ENCODE assay signal across 12 cellular contexts in genomic region chr14:77007339-77007974, GRCh38. TPM values are rescaled to one million over a fixed set of nuclear protein-coding genes. Genes with fewer than 3 reads are reported as not detected.
DNase-seq lines count a peak whose midpoint lies in the region; ATAC-seq and TF ChIP-seq lines count a peak whose summit lies in the region.
"Had no signal": no experiment of that assay in that cellular context is flagged by ENCODE, and none has a peak within 500 bp of the region (broad histone marks: within the 10 kb centered on the region; RNA-seq: fewer than 3 reads in every experiment).

No MANE protein-coding gene starts in this region.

- ATAC-seq in GM23338 = no peak
- peak in 2 of 4 donors; percentile 3 to 18 for ATAC-seq in right lobe of liver
- ATAC-seq in GM21717 (IDR thresholded peaks at IDR 0.05; ENCODE audit: unreplicated experiment) = no peak
- ATAC-seq: naive thymus-derived CD4-positive, alpha-beta T cell had no signal

- no peaks in the 10 kb centered on the region for H4K20me1 ChIP-seq in GM23338 (replicated peaks; ENCODE audit: insufficient read depth)

- H3K4me1 ChIP-seq in GM23338 (ENCODE audit: insufficient read depth) = peaks cover 46% of the 10 kb centered on the region
- peaks cover 0 to 73% (median 29%) of the 10 kb centered on the region in 4 donors for H3K4me1 ChIP-seq in right lobe of liver
- peaks cover 0 to 29% (median 13%) of the 10 kb centered on the region in 6 donors for H3K4me1 ChIP-seq in spleen
- peaks cover 13 to 14% of the 10 kb centered on the region in 2 donors for H3K4me1 ChIP-seq in adrenal gland (replicated peaks in 1 of 2)

- no peak for TF ChIP-seq POLR2A in right lobe of liver (IDR thresholded peaks at IDR 0.05)
- no peak for TF ChIP-seq POLR2A in spleen (IDR thresholded peaks at IDR 0.05)
- no peak for TF ChIP-seq POLR2A in adrenal gland (IDR thresholded peaks at IDR 0.05)

- H3F3A ChIP-seq in GM23338 (replicated peaks; ENCODE audit: low read depth) = 0 out of 2 replicates have a peak, but pooled peaks cover 7% of the 10 kb centered on the region

- H3K27ac ChIP-seq in GM23338 (ENCODE audit: low read depth) = no peak overlapping the region
- peak overlapping the region; percentile 57 for H3K27ac ChIP-seq in angular gyrus (ENCODE audit: low read depth, low read length)
- peak overlapping the region in 2 of 3 donors; percentile 87 to 95 for H3K27ac ChIP-seq in right lobe of liver
- H3K27ac ChIP-seq in temporal lobe (ENCODE audit: low read depth, low read length) = peak overlapping the region; percentile 4
- peak overlapping the region in 1 of 8 donors; percentile 43 for H3K27ac ChIP-seq in spleen
- H3K27ac ChIP-seq in adrenal gland = peak overlapping the region in 2 of 5 donors; percentile 27 to 59

- H3K9me3 ChIP-seq in right lobe of liver (no peaks in the 10 kb centered on the region), spleen (no peaks in the 10 kb centered on the region), adrenal gland (replicated peaks in 1 of 3) (no peaks in the 10 kb centered on the region)

- no peaks in the 10 kb centered on the region for H3K79me2 ChIP-seq in GM23338 (replicated peaks; ENCODE audit: insufficient read depth)

- H3K4me3 Mint-ChIP-seq in GM23338 = no peak overlapping the region
- H3K4me3 Mint-ChIP-seq: naive thymus-derived CD4-positive, alpha-beta T cell had no signal

- no peak for DNase-seq in GM23338 (ENCODE audit: low spot score)
- DNase-seq in right lobe of liver = peak in 2 of 3 donors; percentile 59 to 60
- DNase-seq in spleen = no peak
- no peak for DNase-seq in adrenal gland
- DNase-seq in SW480 (ENCODE audit: low spot score) = no peak
- DNase-seq: CD4-positive, CD25-positive, alpha-beta regulatory T cell; naive thymus-derived CD4-positive, alpha-beta T cell; SHP77 treated with DMSO at 0.1 percent for 48 hours; stimulated activated CD4-positive, alpha-beta T cell treated with anti-CD3 and anti-CD28 coated beads, Interleukin-12 subunit alpha, Interleukin-12 subunit beta, amount 100 ng/mL, for 4 hours had no signal

- no peak overlapping the region for H3K27ac Mint-ChIP-seq in GM23338
- H3K27ac Mint-ChIP-seq: naive thymus-derived CD4-positive, alpha-beta T cell had no signal

- peaks cover 11% of the 10 kb centered on the region for H3K27me3 Mint-ChIP-seq in GM23338 (ENCODE audit: insufficient read depth, low read depth, poor library complexity)

- H3K27me3 ChIP-seq in GM23338 (ENCODE audit: insufficient read depth) (no peaks in the 10 kb centered on the region), right lobe of liver (no peaks in the 10 kb centered on the region), spleen (replicated peaks in 1 of 7) (no peaks in the 10 kb centered on the region), adrenal gland (no peaks in the 10 kb centered on the region)

- H3K4me1 Mint-ChIP-seq in GM23338 = peaks cover 49% of the 10 kb centered on the region

- H3K9me2 ChIP-seq in GM23338 (ENCODE audit: insufficient read depth) = no peaks in the 10 kb centered on the region

- H2AFZ ChIP-seq in GM23338 = peak overlapping the region; percentile 80

- H3K4me2 ChIP-seq in GM23338 = peak overlapping the region; percentile 48; the same call in 1 of the 2 replicates

- H3K36me3 ChIP-seq in GM23338 (ENCODE audit: insufficient read depth) = no peaks in the 10 kb centered on the region
- H3K36me3 ChIP-seq in right lobe of liver = no peaks in the 10 kb centered on the region
- no peaks in the 10 kb centered on the region for H3K36me3 ChIP-seq in spleen
- H3K36me3 ChIP-seq in adrenal gland (replicated peaks in 1 of 2) = no peaks in the 10 kb centered on the region

- H3K36me3 Mint-ChIP-seq in GM23338 (ENCODE audit: low read depth) = no peaks in the 10 kb centered on the region; the same call in 2 of the 3 replicates
- H3K36me3 Mint-ChIP-seq: CD4-positive, CD25-positive, alpha-beta regulatory T cell; naive thymus-derived CD4-positive, alpha-beta T cell had no signal

- no peak for TF ChIP-seq CTCF in GM23338 (conservative IDR thresholded peaks at IDR 0.05; ENCODE audit: low read depth in 2 of 2)
- TF ChIP-seq CTCF in right lobe of liver (IDR thresholded peaks at IDR 0.05) = no peak
- no peak for TF ChIP-seq CTCF in spleen (IDR thresholded peaks at IDR 0.05 in 8 of 11, conservative IDR thresholded peaks at IDR 0.05 in 3 of 11)
- no peak for TF ChIP-seq CTCF in adrenal gland (IDR thresholded peaks at IDR 0.05)

- H3K4me3 ChIP-seq in GM23338 = no peak overlapping the region
- no peak overlapping the region for H3K4me3 ChIP-seq in right lobe of liver
- H3K4me3 ChIP-seq in spleen = no peak overlapping the region
- H3K4me3 ChIP-seq in adrenal gland = no peak overlapping the region

- WGBS in right lobe of liver (ENCODE audit: insufficient coverage, low coverage, low lambda C conversion rate, missing lambda C conversion rate) = 47% methylated on average over 11 of the region's 17 CpGs
- 86 to 92% (median 88%) methylated on average over 17 of the region's 17 CpGs for WGBS in spleen, 5 donors
- WGBS in adrenal gland, 4 donors = 87 to 93% (median 89%) methylated on average over 17 of the region's 17 CpGs

- intact Hi-C loops in right lobe of liver (cut with DNase I) = no loop called here
- intact Hi-C loops in spleen (cut with DNase I; ENCODE audit: low total_unique reads) = no loop called here
- intact Hi-C loops in adrenal gland (cut with DNase I) = no loop called here

- H3K9me3 Mint-ChIP-seq in GM23338 = 0 out of 3 replicates have a peak, but pooled peaks cover 4% of the 10 kb centered on the region
- H3K9me3 Mint-ChIP-seq: naive thymus-derived CD4-positive, alpha-beta T cell had no signal

TF ChIP-seq in GM23338, 12 proteins besides CTCF, POLR2A, EP300 and RAD21:
- TF ChIP-seq CREB1 (CRISPR knock-in tag; IDR thresholded peaks at IDR 0.05; ENCODE audit: low read depth) = no peak
- TF ChIP-seq NANOG (IDR thresholded peaks at IDR 0.05; ENCODE audit: borderline replicate concordance) = no peak
- TF ChIP-seq JUNB (IDR thresholded peaks at IDR 0.05; ENCODE audit: unreplicated experiment) = no peak
- no peak for TF ChIP-seq ZNF114 (CRISPR knock-in tag; IDR thresholded peaks at IDR 0.05)
- TF ChIP-seq POLR2AphosphoS5 (IDR thresholded peaks at IDR 0.05; ENCODE audit: low read depth) = no peak
- no peak for TF ChIP-seq STAT1 (IDR thresholded peaks at IDR 0.05; ENCODE audit: unreplicated experiment)
- no peak for TF ChIP-seq ETS1 (IDR thresholded peaks at IDR 0.05)
- TF ChIP-seq EZH2phosphoT487 (IDR thresholded peaks at IDR 0.05; ENCODE audit: unreplicated experiment) = no peak
- TF ChIP-seq EZH2 (IDR thresholded peaks at IDR 0.05; ENCODE audit: low read depth, unreplicated experiment) = no peak
- TF ChIP-seq REST (IDR thresholded peaks at IDR 0.05; ENCODE audit: unreplicated experiment) = no peak
- TF ChIP-seq ZNF331 (CRISPR knock-in tag; IDR thresholded peaks at IDR 0.05; ENCODE audit: low read depth) = no peak

RNA-seq across cellular contexts. Expression of gene IRF2BPL, which starts 21.1 kb away (rescaled TPM):
- total RNA-seq in GM23338 (2014; rRNA removed; shearing (Covaris generic)) = 97.8 and 119 TPM in 2 replicates
- 11.2 and 13.2 TPM in 2 replicates for polyA plus RNA-seq in GM23338 (2016; fragmentation: Nextera tagmentation; extraction: Ambion mirVana)
- 10 to 100 TPM; 11.7 to 18.1 (median 13.7) TPM for total RNA-seq in right lobe of liver
- total RNA-seq in temporal lobe = 54.6 TPM
- 10 to 100 TPM; 38.2 to 62.7 (median 47.7) TPM for total RNA-seq in spleen
- polyA plus RNA-seq in spleen = 10 to 100 TPM in 1 of 3 donors, 1 to 10 TPM in 2; 4.1 to 15.8 (median 6.3) TPM
- 100 to 1,000 TPM in 2 of 8 donors, 10 to 100 TPM in 6; 52.2 to 104 (median 86.0) TPM for total RNA-seq in adrenal gland
- polyA plus RNA-seq in adrenal gland = 1 to 10 TPM; 6.5 to 8.8 (median 8.3) TPM

Comparison
In these comparisons a context has a peak if more than half of its experiments do, and no peak if none do; other contexts are left out.
1. DNase-seq: peak in right lobe of liver (2 of 3); none in GM23338 (single experiment), spleen (single experiment), adrenal gland (0 of 7) and SW480 (single experiment).